In genomic region chr21:41766883-41767605, GRCh38 we compare ENCODE assay signal across 8 cellular contexts. TPM values are rescaled to one million over a fixed set of nuclear protein-coding genes. Genes with fewer than 3 reads are reported as not detected.
DNase-seq lines count a peak whose midpoint lies in the region; TF ChIP-seq lines count a peak whose summit lies in the region.

RIPK4 (minus strand) TSS chr21:41767052; CDS start chr21:41767041, 11 bp downstream.

- H3K9ac ChIP-seq in fibroblast of lung (ENCODE audit: insufficient read depth, low read length): no peak within 1 kb of the TSS

- H3K9me3 ChIP-seq in fibroblast of lung (ENCODE audit: control insufficient read depth, insufficient read depth, low read depth, low read length): no peaks in the 10 kb centered on the region
- H3K9me3 ChIP-seq in ovary: no peaks in the 10 kb centered on the region

- intact Hi-C loops in ovary (cut with DNase I): no loop called here

- H3K36me3 ChIP-seq in fibroblast of lung (ENCODE audit: control insufficient read depth, insufficient read depth, low read length) (no peaks in the 10 kb centered on the region), ovary (no peaks in the 10 kb centered on the region), urinary bladder (ENCODE audit: insufficient read depth) (no peaks in the 10 kb centered on the region)

- H3K27ac ChIP-seq in fibroblast of lung (ENCODE audit: insufficient read depth, low read length): no peak within 1 kb of the TSS
- peak within 1 kb of the TSS in 1 of 2 donors; percentile 16 for H3K27ac ChIP-seq in ovary
- peak within 1 kb of the TSS; percentile 87 for H3K27ac ChIP-seq in urinary bladder (ENCODE audit: low read depth)

- no peak for TF ChIP-seq EP300 in ovary (IDR thresholded peaks at IDR 0.05)

- no peaks in the 10 kb centered on the region for H3K79me2 ChIP-seq in fibroblast of lung (ENCODE audit: control insufficient read depth, insufficient read depth, low read length)

- no peak within 1 kb of the TSS for H2AFZ ChIP-seq in fibroblast of lung (ENCODE audit: low read length)

- H3K4me1 ChIP-seq in fibroblast of lung (ENCODE audit: control insufficient read depth, extremely low read depth, insufficient read depth, low read length) (peaks cover 2% of the 10 kb centered on the region), ovary (ENCODE audit: insufficient read depth) (no peaks in the 10 kb centered on the region), urinary bladder (ENCODE audit: insufficient read depth) (no peaks in the 10 kb centered on the region)

- 4 to 10% (median 5%) methylated on average over 21 to 53 of the region's 53 CpGs for WGBS in ovary, 3 donors
- WGBS in urinary bladder: 3% methylated on average over 53 of the region's 53 CpGs

- H3K4me3 ChIP-seq in fibroblast of lung (replicated peaks in 1 of 4; ENCODE audit: control extremely low read depth in 1 of 4, insufficient read depth in 1 of 4, low read depth in 3 of 4, low read length in 4 of 4): peak within 1 kb of the TSS in 1 of 4 experiments; percentile 2
- peak within 1 kb of the TSS; percentile 23 for H3K4me3 ChIP-seq in ovary
- peak within 1 kb of the TSS; percentile 47 for H3K4me3 ChIP-seq in urinary bladder (ENCODE audit: low read depth, low read length)

- DNase-seq in activated gamma-delta T cell treated with Interleukin-2 at 50 U/mL for 16 hours (peak; percentile 29), activated gamma-delta T cell (lab: John Stamatoyannopoulos, UW) (no peak), NCI-H2227 treated with DMSO at 0.1 percent for 48 hours (lab: John Stamatoyannopoulos, UW) (peak; percentile 58), fibroblast of lung (ENCODE audit: low read depth in 2 of 2) (peak in 1 of 2 donors; percentile 36), ovary (no peak), UCSD-AML1 (lab: John Stamatoyannopoulos, UW; ENCODE audit: unreplicated experiment) (no peak)
- peak; percentile 63 for DNase-seq in activated CD8-positive, alpha-beta memory T cell treated with anti-CD3 and anti-CD28 coated beads, Interleukin-2, amount 50 U/mL, for 4 hours

- peak within 1 kb of the TSS; percentile 91 for H3K4me2 ChIP-seq in fibroblast of lung (ENCODE audit: extremely low read depth, insufficient read depth, low read length)

- H3K27me3 ChIP-seq in fibroblast of lung (ENCODE audit: control insufficient read depth, insufficient read depth, low read length) (peaks cover 70% of the 10 kb centered on the region), ovary (no peaks in the 10 kb centered on the region)

- no peaks in the 10 kb centered on the region for H4K20me1 ChIP-seq in fibroblast of lung (ENCODE audit: control insufficient read depth, extremely low read depth, insufficient read depth, low read length)

- TF ChIP-seq CTCF in fibroblast of lung (conservative IDR thresholded peaks at IDR 0.05 in 1 of 2, IDR thresholded peaks at IDR 0.05 in 1 of 2; ENCODE audit: low read depth in 1 of 2, low read length in 2 of 2) (no peak), ovary (IDR thresholded peaks at IDR 0.05) (no peak)

- no peak for TF ChIP-seq POLR2A in ovary (IDR thresholded peaks at IDR 0.05)

RNA-seq across cellular contexts. Expression of gene RIPK4, which starts in this region (rescaled TPM):
- total RNA-seq in fibroblast of lung (under 0.01 TPM in 2 replicates), ovary (10 to 100 TPM in 1 of 7 donors, 1 to 10 TPM in 3, under 1 TPM in 3; 0.08 to 12.4 (median 1.5) TPM), urinary bladder (8.8 TPM)
- polyA plus RNA-seq in fibroblast of lung (0.01 TPM in 1 of 2 replicates, not detected in the other), ovary (under 1 TPM; 0.08 to 0.10 TPM), urinary bladder (2.7 TPM)
- polyA plus RNA-seq in fibroblast of lung (2012): 0.03 TPM in 1 of 2 replicates, not detected in the other
- polyA minus RNA-seq in fibroblast of lung (ENCODE audit: low replicate concordance): not detected in 2 replicates

Comparison
In these comparisons a context has a peak if more than half of its experiments do, and no peak if none do; other contexts are left out.
1. DNase-seq: peak in activated gamma-delta T cell treated with Interleukin-2 at 50 U/mL for 16 hours (single experiment), NCI-H2227 treated with DMSO at 0.1 percent for 48 hours (single experiment) and activated CD8-positive, alpha-beta memory T cell treated with anti-CD3 and anti-CD28 coated beads, Interleukin-2, amount 50 U/mL, for 4 hours (single experiment); none in activated gamma-delta T cell (single experiment), ovary (0 of 5) and UCSD-AML1 (single experiment).